1 cellular context compared by ENCODE assay signal in the genomic region with DNA sequence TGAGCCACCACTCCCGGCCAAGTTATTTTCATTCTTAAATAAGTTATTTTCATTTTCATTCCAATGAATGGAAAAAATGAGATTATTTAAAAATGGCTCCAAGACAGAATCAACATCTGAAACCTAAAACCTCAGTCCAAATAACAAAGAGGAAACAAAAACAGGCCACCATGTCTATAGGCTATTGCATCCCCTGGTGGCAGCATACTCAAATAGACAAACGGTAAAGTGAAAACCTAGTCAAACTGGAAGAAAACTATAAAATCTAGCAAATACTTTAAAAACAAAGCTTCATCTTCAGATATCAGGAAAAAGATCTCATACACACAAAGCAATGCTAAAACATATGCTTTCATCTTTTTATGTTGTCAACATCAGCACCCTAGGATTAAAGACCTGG.
TF ChIP-seq lines count a peak whose summit lies in the region.

No MANE protein-coding gene starts in this region.

TF ChIP-seq in K562, 482 proteins besides CTCF, POLR2A, EP300 and RAD21:
- no peak for TF ChIP-seq ZSCAN32 (CRISPR knock-in tag; IDR thresholded peaks at IDR 0.05)
- TF ChIP-seq ZNF253 (CRISPR knock-in tag; conservative IDR thresholded peaks at IDR 0.05): no peak
- no peak for TF ChIP-seq CBX8 (IDR thresholded peaks at IDR 0.05; ENCODE audit: borderline replicate concordance, extremely low read depth, low read depth, low read length, poor library complexity, severe bottlenecking)
- no peak for TF ChIP-seq HDAC2 (IDR thresholded peaks at IDR 0.05)
- TF ChIP-seq ZBED1 (IDR thresholded peaks at IDR 0.05): no peak
- TF ChIP-seq NCOA1 (IDR thresholded peaks at IDR 0.05; ENCODE audit: low read depth): no peak
- no peak for TF ChIP-seq MAFF (IDR thresholded peaks at IDR 0.05; ENCODE audit: low read length)
- TF ChIP-seq, protein P1, sequence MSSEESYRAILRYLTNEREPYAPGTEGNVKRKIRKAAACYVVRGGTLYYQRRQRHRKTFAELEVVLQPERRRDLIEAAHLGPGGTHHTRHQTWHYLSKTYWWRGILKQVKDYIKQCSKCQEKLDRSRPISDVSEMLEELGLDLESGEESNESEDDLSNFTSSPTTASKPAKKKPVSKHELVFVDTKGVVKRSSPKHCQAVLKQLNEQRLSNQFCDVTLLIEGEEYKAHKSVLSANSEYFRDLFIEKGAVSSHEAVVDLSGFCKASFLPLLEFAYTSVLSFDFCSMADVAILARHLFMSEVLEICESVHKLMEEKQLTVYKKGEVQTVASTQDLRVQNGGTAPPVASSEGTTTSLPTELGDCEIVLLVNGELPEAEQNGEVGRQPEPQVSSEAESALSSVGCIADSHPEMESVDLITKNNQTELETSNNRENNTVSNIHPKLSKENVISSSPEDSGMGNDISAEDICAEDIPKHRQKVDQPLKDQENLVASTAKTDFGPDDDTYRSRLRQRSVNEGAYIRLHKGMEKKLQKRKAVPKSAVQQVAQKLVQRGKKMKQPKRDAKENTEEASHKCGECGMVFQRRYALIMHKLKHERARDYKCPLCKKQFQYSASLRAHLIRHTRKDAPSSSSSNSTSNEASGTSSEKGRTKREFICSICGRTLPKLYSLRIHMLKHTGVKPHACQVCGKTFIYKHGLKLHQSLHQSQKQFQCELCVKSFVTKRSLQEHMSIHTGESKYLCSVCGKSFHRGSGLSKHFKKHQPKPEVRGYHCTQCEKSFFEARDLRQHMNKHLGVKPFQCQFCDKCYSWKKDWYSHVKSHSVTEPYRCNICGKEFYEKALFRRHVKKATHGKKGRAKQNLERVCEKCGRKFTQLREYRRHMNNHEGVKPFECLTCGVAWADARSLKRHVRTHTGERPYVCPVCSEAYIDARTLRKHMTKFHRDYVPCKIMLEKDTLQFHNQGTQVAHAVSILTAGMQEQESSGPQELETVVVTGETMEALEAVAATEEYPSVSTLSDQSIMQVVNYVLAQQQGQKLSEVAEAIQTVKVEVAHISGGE (CRISPR knock-in tag; IDR thresholded peaks at IDR 0.05): no peak
- TF ChIP-seq SETDB1 (IDR thresholded peaks at IDR 0.05; ENCODE audit: low read length): no peak
- no peak for TF ChIP-seq SAP30 (IDR thresholded peaks at IDR 0.05; ENCODE audit: borderline replicate concordance, insufficient read depth, low read depth, low read length, poor library complexity, severe bottlenecking)
- TF ChIP-seq, protein P2, sequence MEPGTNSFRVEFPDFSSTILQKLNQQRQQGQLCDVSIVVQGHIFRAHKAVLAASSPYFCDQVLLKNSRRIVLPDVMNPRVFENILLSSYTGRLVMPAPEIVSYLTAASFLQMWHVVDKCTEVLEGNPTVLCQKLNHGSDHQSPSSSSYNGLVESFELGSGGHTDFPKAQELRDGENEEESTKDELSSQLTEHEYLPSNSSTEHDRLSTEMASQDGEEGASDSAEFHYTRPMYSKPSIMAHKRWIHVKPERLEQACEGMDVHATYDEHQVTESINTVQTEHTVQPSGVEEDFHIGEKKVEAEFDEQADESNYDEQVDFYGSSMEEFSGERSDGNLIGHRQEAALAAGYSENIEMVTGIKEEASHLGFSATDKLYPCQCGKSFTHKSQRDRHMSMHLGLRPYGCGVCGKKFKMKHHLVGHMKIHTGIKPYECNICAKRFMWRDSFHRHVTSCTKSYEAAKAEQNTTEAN (CRISPR knock-in tag; IDR thresholded peaks at IDR 0.05): no peak
- TF ChIP-seq GTF2F1 (IDR thresholded peaks at IDR 0.05; ENCODE audit: low read depth, low read length): no peak
- TF ChIP-seq ZNF551 (CRISPR knock-in tag; IDR thresholded peaks at IDR 0.05): no peak
- TF ChIP-seq, protein P3, sequence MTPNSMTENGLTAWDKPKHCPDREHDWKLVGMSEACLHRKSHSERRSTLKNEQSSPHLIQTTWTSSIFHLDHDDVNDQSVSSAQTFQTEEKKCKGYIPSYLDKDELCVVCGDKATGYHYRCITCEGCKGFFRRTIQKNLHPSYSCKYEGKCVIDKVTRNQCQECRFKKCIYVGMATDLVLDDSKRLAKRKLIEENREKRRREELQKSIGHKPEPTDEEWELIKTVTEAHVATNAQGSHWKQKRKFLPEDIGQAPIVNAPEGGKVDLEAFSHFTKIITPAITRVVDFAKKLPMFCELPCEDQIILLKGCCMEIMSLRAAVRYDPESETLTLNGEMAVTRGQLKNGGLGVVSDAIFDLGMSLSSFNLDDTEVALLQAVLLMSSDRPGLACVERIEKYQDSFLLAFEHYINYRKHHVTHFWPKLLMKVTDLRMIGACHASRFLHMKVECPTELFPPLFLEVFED (CRISPR knock-in tag; conservative IDR thresholded peaks at IDR 0.05): no peak
- TF ChIP-seq SRSF7 (optimal IDR thresholded peaks at IDR 0.05; ENCODE audit: low read depth, low read length): no peak
- TF ChIP-seq BRD9 (IDR thresholded peaks at IDR 0.05; ENCODE audit: low read depth, partially characterized antibody): no peak
- no peak for TF ChIP-seq ATF1 (CRISPR knock-in tag; IDR thresholded peaks at IDR 0.05)
- no peak for TF ChIP-seq ATF1 (tag; IDR thresholded peaks at IDR 0.05)
- no peak for TF ChIP-seq GABPB1 (CRISPR knock-in tag; IDR thresholded peaks at IDR 0.05)
- no peak for TF ChIP-seq RBM39 (optimal IDR thresholded peaks at IDR 0.05; ENCODE audit: low read depth, low read length)
